1 cellular context compared by ENCODE assay signal in the genomic region with DNA sequence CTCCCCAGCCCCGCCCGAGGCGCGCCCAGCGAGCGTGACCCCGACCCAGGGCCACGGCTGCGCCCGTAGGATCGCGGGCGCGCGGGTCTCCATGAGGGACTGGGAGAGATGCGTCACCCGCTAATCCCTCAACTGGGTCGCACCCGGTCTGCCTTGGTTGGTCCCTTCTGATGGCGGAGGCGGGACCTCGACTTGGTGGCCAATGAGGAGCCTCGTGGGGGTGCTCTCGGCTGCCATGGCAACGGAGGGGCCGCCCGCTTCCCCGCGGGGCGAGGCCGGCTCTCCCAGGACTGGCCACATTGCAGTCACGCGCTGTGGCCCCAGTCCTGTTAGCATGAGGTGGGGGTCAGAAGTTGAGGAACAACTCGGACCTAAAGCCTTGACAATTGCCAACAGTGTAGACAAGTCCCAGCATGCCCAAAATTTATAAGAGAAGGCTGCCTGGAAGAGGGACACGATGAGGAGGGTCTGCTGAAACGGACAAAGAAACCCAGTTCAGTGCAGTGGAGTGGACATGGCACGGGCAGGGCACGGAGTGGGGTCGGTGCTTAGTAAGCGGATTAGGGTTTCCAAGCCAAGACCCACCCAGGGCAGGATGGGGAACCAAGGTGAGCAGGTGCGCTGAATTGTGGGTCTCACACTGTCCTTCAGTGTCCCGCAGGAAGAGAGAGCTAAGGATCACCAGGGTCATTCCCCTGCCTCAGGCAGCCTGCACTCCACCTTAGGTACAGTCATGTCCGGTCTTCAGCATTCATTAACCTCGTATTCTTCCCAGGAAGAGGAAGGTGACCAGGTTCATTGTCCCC.
TF ChIP-seq lines count a peak whose summit lies in the region.

No MANE protein-coding gene starts in this region.

TF ChIP-seq in K562, 482 proteins besides CTCF, POLR2A, EP300 and RAD21 (continued from another document and continues in another):
- TF ChIP-seq NFE2L1 (tag; IDR thresholded peaks at IDR 0.05; ENCODE audit: borderline replicate concordance, low read depth), result no peak; the same call in 1 of the 2 replicates
- TF ChIP-seq SMARCB1 (IDR thresholded peaks at IDR 0.05; ENCODE audit: insufficient read length, low read depth), result no peak
- peak; percentile 92; the same call in 1 of the 2 replicates for TF ChIP-seq ZNF76 (CRISPR knock-in tag; IDR thresholded peaks at IDR 0.05; ENCODE audit: borderline replicate concordance)
- TF ChIP-seq, protein P1, sequence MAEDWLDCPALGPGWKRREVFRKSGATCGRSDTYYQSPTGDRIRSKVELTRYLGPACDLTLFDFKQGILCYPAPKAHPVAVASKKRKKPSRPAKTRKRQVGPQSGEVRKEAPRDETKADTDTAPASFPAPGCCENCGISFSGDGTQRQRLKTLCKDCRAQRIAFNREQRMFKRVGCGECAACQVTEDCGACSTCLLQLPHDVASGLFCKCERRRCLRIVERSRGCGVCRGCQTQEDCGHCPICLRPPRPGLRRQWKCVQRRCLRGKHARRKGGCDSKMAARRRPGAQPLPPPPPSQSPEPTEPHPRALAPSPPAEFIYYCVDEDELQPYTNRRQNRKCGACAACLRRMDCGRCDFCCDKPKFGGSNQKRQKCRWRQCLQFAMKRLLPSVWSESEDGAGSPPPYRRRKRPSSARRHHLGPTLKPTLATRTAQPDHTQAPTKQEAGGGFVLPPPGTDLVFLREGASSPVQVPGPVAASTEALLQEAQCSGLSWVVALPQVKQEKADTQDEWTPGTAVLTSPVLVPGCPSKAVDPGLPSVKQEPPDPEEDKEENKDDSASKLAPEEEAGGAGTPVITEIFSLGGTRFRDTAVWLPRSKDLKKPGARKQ (CRISPR knock-in tag; IDR thresholded peaks at IDR 0.05), result no peak
- peak; percentile 63; the same call in 1 of the 2 replicates for TF ChIP-seq SP1 (CRISPR knock-in tag; IDR thresholded peaks at IDR 0.05)
- peak; percentile 68 for TF ChIP-seq ZNF316 (IDR thresholded peaks at IDR 0.05)
- peak; percentile 89 for TF ChIP-seq RBFOX2 (IDR thresholded peaks at IDR 0.05; ENCODE audit: low read depth, low read length)
- no peak for TF ChIP-seq SNRNP70 (optimal IDR thresholded peaks at IDR 0.05; ENCODE audit: low read depth, low read length)
- peak in 1 of 2 experiments; percentile 69; a peak in 2 of 4 replicates for TF ChIP-seq ARNT (IDR thresholded peaks at IDR 0.05)
- no peak for TF ChIP-seq PHB (CRISPR knock-in tag; IDR thresholded peaks at IDR 0.05)
- TF ChIP-seq NCOR1 (IDR thresholded peaks at IDR 0.05), result peak; percentile 40; the same call in 1 of the 2 replicates
- no peak for TF ChIP-seq IRF2 (CRISPR knock-in tag; IDR thresholded peaks at IDR 0.05)
- TF ChIP-seq, protein P2, sequence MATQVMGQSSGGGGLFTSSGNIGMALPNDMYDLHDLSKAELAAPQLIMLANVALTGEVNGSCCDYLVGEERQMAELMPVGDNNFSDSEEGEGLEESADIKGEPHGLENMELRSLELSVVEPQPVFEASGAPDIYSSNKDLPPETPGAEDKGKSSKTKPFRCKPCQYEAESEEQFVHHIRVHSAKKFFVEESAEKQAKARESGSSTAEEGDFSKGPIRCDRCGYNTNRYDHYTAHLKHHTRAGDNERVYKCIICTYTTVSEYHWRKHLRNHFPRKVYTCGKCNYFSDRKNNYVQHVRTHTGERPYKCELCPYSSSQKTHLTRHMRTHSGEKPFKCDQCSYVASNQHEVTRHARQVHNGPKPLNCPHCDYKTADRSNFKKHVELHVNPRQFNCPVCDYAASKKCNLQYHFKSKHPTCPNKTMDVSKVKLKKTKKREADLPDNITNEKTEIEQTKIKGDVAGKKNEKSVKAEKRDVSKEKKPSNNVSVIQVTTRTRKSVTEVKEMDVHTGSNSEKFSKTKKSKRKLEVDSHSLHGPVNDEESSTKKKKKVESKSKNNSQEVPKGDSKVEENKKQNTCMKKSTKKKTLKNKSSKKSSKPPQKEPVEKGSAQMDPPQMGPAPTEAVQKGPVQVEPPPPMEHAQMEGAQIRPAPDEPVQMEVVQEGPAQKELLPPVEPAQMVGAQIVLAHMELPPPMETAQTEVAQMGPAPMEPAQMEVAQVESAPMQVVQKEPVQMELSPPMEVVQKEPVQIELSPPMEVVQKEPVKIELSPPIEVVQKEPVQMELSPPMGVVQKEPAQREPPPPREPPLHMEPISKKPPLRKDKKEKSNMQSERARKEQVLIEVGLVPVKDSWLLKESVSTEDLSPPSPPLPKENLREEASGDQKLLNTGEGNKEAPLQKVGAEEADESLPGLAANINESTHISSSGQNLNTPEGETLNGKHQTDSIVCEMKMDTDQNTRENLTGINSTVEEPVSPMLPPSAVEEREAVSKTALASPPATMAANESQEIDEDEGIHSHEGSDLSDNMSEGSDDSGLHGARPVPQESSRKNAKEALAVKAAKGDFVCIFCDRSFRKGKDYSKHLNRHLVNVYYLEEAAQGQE (CRISPR knock-in tag; IDR thresholded peaks at IDR 0.05; ENCODE audit: low read depth), result 0 out of 2 replicates have a peak, but pooled peaks have one; percentile 69
- peak; percentile 69 for TF ChIP-seq TAF7 (tag; IDR thresholded peaks at IDR 0.05)
- peak; percentile 70; the same call in 1 of the 2 replicates for TF ChIP-seq SMARCA5 (IDR thresholded peaks at IDR 0.05)
- TF ChIP-seq, protein P3, sequence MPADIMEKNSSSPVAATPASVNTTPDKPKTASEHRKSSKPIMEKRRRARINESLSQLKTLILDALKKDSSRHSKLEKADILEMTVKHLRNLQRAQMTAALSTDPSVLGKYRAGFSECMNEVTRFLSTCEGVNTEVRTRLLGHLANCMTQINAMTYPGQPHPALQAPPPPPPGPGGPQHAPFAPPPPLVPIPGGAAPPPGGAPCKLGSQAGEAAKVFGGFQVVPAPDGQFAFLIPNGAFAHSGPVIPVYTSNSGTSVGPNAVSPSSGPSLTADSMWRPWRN (IDR thresholded peaks at IDR 0.05; ENCODE audit: low read depth), result no peak
- TF ChIP-seq MTA3 (IDR thresholded peaks at IDR 0.05; ENCODE audit: borderline replicate concordance), result peak; percentile 76; the same call in 1 of the 2 replicates
- TF ChIP-seq MEF2D (tag; conservative IDR thresholded peaks at IDR 0.05; ENCODE audit: low read depth), result peak; percentile 85
- TF ChIP-seq ZNF143 (CRISPR knock-in tag; IDR thresholded peaks at IDR 0.05), result peak; percentile 52
- peak; percentile 40 for TF ChIP-seq ZNF644 (tag; IDR thresholded peaks at IDR 0.05; ENCODE audit: low read depth)
- TF ChIP-seq, protein P4, sequence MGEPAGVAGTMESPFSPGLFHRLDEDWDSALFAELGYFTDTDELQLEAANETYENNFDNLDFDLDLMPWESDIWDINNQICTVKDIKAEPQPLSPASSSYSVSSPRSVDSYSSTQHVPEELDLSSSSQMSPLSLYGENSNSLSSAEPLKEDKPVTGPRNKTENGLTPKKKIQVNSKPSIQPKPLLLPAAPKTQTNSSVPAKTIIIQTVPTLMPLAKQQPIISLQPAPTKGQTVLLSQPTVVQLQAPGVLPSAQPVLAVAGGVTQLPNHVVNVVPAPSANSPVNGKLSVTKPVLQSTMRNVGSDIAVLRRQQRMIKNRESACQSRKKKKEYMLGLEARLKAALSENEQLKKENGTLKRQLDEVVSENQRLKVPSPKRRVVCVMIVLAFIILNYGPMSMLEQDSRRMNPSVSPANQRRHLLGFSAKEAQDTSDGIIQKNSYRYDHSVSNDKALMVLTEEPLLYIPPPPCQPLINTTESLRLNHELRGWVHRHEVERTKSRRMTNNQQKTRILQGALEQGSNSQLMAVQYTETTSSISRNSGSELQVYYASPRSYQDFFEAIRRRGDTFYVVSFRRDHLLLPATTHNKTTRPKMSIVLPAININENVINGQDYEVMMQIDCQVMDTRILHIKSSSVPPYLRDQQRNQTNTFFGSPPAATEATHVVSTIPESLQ (CRISPR knock-in tag; IDR thresholded peaks at IDR 0.05), result peak; percentile 95
- no peak for TF ChIP-seq ZC3H11A (IDR thresholded peaks at IDR 0.05; ENCODE audit: low read depth, low read length)
- TF ChIP-seq SMAD3 (CRISPR knock-in tag; conservative IDR thresholded peaks at IDR 0.05), result peak; percentile 92
- TF ChIP-seq, protein P5, sequence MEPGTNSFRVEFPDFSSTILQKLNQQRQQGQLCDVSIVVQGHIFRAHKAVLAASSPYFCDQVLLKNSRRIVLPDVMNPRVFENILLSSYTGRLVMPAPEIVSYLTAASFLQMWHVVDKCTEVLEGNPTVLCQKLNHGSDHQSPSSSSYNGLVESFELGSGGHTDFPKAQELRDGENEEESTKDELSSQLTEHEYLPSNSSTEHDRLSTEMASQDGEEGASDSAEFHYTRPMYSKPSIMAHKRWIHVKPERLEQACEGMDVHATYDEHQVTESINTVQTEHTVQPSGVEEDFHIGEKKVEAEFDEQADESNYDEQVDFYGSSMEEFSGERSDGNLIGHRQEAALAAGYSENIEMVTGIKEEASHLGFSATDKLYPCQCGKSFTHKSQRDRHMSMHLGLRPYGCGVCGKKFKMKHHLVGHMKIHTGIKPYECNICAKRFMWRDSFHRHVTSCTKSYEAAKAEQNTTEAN (CRISPR knock-in tag; IDR thresholded peaks at IDR 0.05), result peak; percentile 1
- TF ChIP-seq, protein P6, sequence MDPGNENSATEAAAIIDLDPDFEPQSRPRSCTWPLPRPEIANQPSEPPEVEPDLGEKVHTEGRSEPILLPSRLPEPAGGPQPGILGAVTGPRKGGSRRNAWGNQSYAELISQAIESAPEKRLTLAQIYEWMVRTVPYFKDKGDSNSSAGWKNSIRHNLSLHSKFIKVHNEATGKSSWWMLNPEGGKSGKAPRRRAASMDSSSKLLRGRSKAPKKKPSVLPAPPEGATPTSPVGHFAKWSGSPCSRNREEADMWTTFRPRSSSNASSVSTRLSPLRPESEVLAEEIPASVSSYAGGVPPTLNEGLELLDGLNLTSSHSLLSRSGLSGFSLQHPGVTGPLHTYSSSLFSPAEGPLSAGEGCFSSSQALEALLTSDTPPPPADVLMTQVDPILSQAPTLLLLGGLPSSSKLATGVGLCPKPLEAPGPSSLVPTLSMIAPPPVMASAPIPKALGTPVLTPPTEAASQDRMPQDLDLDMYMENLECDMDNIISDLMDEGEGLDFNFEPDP (CRISPR knock-in tag; IDR thresholded peaks at IDR 0.05), result peak; percentile 77; the same call in 1 of the 2 replicates
- TF ChIP-seq ZNF133 (CRISPR knock-in tag; IDR thresholded peaks at IDR 0.05), result peak; percentile 86; the same call in 1 of the 2 replicates
- no peak for TF ChIP-seq PURB (CRISPR knock-in tag; IDR thresholded peaks at IDR 0.05; ENCODE audit: low read depth)
- no peak for TF ChIP-seq PCBP1 (IDR thresholded peaks at IDR 0.05; ENCODE audit: low read depth, low read length, poor library complexity, severe bottlenecking)
- TF ChIP-seq, protein P7, sequence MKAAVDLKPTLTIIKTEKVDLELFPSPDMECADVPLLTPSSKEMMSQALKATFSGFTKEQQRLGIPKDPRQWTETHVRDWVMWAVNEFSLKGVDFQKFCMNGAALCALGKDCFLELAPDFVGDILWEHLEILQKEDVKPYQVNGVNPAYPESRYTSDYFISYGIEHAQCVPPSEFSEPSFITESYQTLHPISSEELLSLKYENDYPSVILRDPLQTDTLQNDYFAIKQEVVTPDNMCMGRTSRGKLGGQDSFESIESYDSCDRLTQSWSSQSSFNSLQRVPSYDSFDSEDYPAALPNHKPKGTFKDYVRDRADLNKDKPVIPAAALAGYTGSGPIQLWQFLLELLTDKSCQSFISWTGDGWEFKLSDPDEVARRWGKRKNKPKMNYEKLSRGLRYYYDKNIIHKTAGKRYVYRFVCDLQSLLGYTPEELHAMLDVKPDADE (conservative IDR thresholded peaks at IDR 0.05; ENCODE audit: control insufficient read depth, low read depth, low read length), result no peak
- TF ChIP-seq, protein P8, sequence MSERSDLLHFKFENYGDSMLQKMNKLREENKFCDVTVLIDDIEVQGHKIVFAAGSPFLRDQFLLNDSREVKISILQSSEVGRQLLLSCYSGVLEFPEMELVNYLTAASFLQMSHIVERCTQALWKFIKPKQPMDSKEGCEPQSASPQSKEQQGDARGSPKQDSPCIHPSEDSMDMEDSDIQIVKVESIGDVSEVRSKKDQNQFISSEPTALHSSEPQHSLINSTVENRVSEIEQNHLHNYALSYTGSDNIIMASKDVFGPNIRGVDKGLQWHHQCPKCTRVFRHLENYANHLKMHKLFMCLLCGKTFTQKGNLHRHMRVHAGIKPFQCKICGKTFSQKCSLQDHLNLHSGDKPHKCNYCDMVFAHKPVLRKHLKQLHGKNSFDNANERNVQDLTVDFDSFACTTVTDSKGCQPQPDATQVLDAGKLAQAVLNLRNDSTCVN (CRISPR knock-in tag; IDR thresholded peaks at IDR 0.05), result peak; percentile 70; the same call in 1 of the 2 replicates
- TF ChIP-seq, protein P9, sequence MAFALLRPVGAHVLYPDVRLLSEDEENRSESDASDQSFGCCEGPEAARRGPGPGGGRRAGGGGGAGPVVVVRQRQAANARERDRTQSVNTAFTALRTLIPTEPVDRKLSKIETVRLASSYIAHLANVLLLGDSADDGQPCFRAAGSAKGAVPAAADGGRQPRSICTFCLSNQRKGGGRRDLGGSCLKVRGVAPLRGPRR (CRISPR knock-in tag; IDR thresholded peaks at IDR 0.05), result peak; percentile 90; the same call in 1 of the 2 replicates
- peak; percentile 43; the same call in 1 of the 2 replicates for TF ChIP-seq RB1 (IDR thresholded peaks at IDR 0.05; ENCODE audit: low read depth)
- TF ChIP-seq, protein P10, sequence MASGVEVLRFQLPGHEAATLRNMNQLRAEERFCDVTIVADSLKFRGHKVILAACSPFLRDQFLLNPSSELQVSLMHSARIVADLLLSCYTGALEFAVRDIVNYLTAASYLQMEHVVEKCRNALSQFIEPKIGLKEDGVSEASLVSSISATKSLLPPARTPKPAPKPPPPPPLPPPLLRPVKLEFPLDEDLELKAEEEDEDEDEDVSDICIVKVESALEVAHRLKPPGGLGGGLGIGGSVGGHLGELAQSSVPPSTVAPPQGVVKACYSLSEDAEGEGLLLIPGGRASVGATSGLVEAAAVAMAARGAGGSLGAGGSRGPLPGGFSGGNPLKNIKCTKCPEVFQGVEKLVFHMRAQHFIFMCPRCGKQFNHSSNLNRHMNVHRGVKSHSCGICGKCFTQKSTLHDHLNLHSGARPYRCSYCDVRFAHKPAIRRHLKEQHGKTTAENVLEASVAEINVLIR (CRISPR knock-in tag; IDR thresholded peaks at IDR 0.05), result peak; percentile 61
- TF ChIP-seq, protein P11, sequence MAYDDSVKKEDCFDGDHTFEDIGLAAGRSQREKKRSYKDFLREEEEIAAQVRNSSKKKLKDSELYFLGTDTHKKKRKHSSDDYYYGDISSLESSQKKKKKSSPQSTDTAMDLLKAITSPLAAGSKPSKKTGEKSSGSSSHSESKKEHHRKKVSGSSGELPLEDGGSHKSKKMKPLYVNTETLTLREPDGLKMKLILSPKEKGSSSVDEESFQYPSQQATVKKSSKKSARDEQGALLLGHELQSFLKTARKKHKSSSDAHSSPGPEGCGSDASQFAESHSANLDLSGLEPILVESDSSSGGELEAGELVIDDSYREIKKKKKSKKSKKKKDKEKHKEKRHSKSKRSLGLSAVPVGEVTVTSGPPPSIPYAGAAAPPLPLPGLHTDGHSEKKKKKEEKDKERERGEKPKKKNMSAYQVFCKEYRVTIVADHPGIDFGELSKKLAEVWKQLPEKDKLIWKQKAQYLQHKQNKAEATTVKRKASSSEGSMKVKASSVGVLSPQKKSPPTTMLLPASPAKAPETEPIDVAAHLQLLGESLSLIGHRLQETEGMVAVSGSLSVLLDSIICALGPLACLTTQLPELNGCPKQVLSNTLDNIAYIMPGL (CRISPR knock-in tag; IDR thresholded peaks at IDR 0.05), result no peak
- peak; percentile 92 for TF ChIP-seq RBM22 (IDR thresholded peaks at IDR 0.05; ENCODE audit: low read depth, low read length, poor library complexity, severe bottlenecking)
- peak; percentile 69 for TF ChIP-seq NFXL1 (CRISPR knock-in tag; IDR thresholded peaks at IDR 0.05)
- no peak; the same call in 1 of the 2 replicates for TF ChIP-seq SOX6 (IDR thresholded peaks at IDR 0.05)
- TF ChIP-seq RBM25 (IDR thresholded peaks at IDR 0.05; ENCODE audit: low read depth, low read length, severe bottlenecking), result peak; percentile 98
- TF ChIP-seq GTF2F1 (IDR thresholded peaks at IDR 0.05; ENCODE audit: low read depth, low read length), result no peak
